Comparison of ENCODE assay signal across 9 cellular contexts in the genomic region with DNA sequence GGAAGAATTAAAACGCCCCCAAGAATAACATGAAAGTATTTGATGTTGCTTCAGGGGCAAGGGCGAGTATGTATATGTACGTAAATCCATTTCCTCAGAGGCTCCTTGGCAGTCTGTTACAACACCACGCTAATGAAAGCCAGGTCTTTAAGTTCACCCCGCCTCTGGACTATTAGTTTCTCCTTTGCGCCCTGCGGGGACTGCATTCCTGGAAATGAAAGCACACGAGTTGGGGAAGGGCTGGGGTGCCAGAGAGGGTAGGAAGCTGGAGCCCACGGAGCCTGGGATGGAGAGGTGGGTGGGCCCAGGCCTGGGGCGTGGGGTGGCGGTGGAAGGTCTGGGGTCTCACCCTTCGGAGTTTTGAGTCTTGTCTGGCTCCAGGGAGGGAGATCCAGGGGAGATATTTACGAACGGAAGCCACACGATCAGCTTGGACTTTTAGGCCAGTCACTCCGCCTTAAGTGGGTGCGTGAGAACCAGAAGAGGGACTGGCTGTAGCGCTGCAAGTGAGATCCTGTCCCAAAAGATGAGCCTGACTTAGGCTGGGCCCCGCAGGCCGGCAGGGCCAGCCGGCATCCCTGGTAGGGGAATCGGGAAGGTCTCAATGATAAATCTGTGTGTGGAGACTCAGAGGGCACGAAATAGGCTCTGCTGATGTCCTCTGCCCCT. TPM values are rescaled to one million over a fixed set of nuclear protein-coding genes. Genes with fewer than 3 reads are reported as not detected.
DNase-seq lines count a peak whose midpoint lies in the region; ATAC-seq and TF ChIP-seq lines count a peak whose summit lies in the region.
"Had no signal": no experiment of that assay in that cellular context is flagged by ENCODE, and none has a peak within 500 bp of the region (broad histone marks: within the 10 kb centered on the region; RNA-seq: fewer than 3 reads in every experiment).

No MANE protein-coding gene starts in this region.

- peaks cover 28% of the 10 kb centered on the region for H3K4me1 Mint-ChIP-seq in activated T-helper 1 cell treated with anti-CD3 and anti-CD28 coated beads, Interleukin-12 subunit alpha, Interleukin-12 subunit beta, Interleukin-2, Interleukin-4 antibody, amounts not matched to agents 30 ng/mL and 10 ng/mL and 1 ng/mL, durations not matched to agents 14 hours and 24 hours and 36 hours (ENCODE audit: low read depth)

- intact Hi-C loops in activated T-helper 1 cell treated with anti-CD3 and anti-CD28 coated beads, Interleukin-12 subunit alpha, Interleukin-12 subunit beta, Interleukin-2, Interleukin-4 antibody, amounts not matched to agents 30 ng/mL and 10 ng/mL and 1 ng/mL, durations not matched to agents 14 hours and 24 hours and 36 hours (cut with micrococcal nuclease) = loop anchor here (10.0 kb wide), 1 partner anchor 618 kb away; a partner anchor contains a TSS

- no peaks in the 10 kb centered on the region for H3K9me3 ChIP-seq in ES-I3 (ENCODE audit: control insufficient read depth, insufficient read depth, low read length)
- no peaks in the 10 kb centered on the region for H3K9me3 ChIP-seq in hepatocyte (ENCODE audit: low read depth)

- peak overlapping the region; percentile 99 for H2AFZ ChIP-seq in hepatocyte

- H3K27me3 Mint-ChIP-seq in activated T-helper 1 cell treated with anti-CD3 and anti-CD28 coated beads, Interleukin-12 subunit alpha, Interleukin-12 subunit beta, Interleukin-2, Interleukin-4 antibody, amounts not matched to agents 30 ng/mL and 10 ng/mL and 1 ng/mL, durations not matched to agents 14 hours and 24 hours and 36 hours (ENCODE audit: insufficient read depth) = peaks cover 4% of the 10 kb centered on the region

- H3K27me3 ChIP-seq in hepatocyte = no peaks in the 10 kb centered on the region

- H3K36me3 Mint-ChIP-seq in activated T-helper 1 cell treated with anti-CD3 and anti-CD28 coated beads, Interleukin-12 subunit alpha, Interleukin-12 subunit beta, Interleukin-2, Interleukin-4 antibody, amounts not matched to agents 30 ng/mL and 10 ng/mL and 1 ng/mL, durations not matched to agents 14 hours and 24 hours and 36 hours (ENCODE audit: low read depth) = peaks cover 5% of the 10 kb centered on the region

- H3K79me2 ChIP-seq in hepatocyte = peaks cover 20% of the 10 kb centered on the region

- ATAC-seq in HG03571 (IDR thresholded peaks at IDR 0.05; ENCODE audit: unreplicated experiment) (no peak), GM18907 (IDR thresholded peaks at IDR 0.05; ENCODE audit: unreplicated experiment) (no peak)

- no peak for DNase-seq in activated T-helper 1 cell treated with anti-CD3 and anti-CD28 coated beads, Interleukin-12 subunit alpha, Interleukin-12 subunit beta, Interleukin-2, Interleukin-4 antibody, amounts not matched to agents 30 ng/mL and 10 ng/mL and 1 ng/mL, durations not matched to agents 14 hours and 24 hours and 36 hours (ENCODE audit: low spot score)
- DNase-seq in hepatocyte (ENCODE audit: low spot score) = peak; percentile 50
- DNase-seq in HPDE6-E6E7 (ENCODE audit: extremely low spot score) = no peak
- DNase-seq in T-helper 9 cell = no peak
- DNase-seq: NCI-H446 treated with DMSO at 0.1 percent for 48 hours had no signal

- 48% methylated on average over 23 of the region's 23 CpGs for WGBS in hepatocyte (ENCODE audit: low lambda C conversion rate, missing lambda C conversion rate)

- peak overlapping the region; percentile 73 for H3K27ac Mint-ChIP-seq in activated T-helper 1 cell treated with anti-CD3 and anti-CD28 coated beads, Interleukin-12 subunit alpha, Interleukin-12 subunit beta, Interleukin-2, Interleukin-4 antibody, amounts not matched to agents 30 ng/mL and 10 ng/mL and 1 ng/mL, durations not matched to agents 14 hours and 24 hours and 36 hours

- TF ChIP-seq CTCF in hepatocyte (IDR thresholded peaks at IDR 0.05; ENCODE audit: poor library complexity) = no peak

- H3K4me2 ChIP-seq in hepatocyte = peak overlapping the region; percentile 96

- peaks cover 7% of the 10 kb centered on the region for H3K4me1 ChIP-seq in ES-I3 (ENCODE audit: insufficient read depth, low read length)
- H3K4me1 ChIP-seq in hepatocyte (ENCODE audit: insufficient read depth) = peaks cover 8% of the 10 kb centered on the region

- peak overlapping the region; percentile 71; the same call in 1 of the 2 replicates for H3K9ac ChIP-seq in ES-I3 (ENCODE audit: low read depth, low read length)

- H3K9me2 ChIP-seq in hepatocyte (replicated peaks; ENCODE audit: insufficient read depth) = no peaks in the 10 kb centered on the region

- H3K36me3 ChIP-seq in ES-I3 (ENCODE audit: insufficient read depth, low read length) = no peaks in the 10 kb centered on the region
- H3K36me3 ChIP-seq in hepatocyte (replicated peaks; ENCODE audit: insufficient read depth, low read depth) = no peaks in the 10 kb centered on the region

- no peaks in the 10 kb centered on the region for H4K20me1 ChIP-seq in hepatocyte (ENCODE audit: insufficient read depth, poor library complexity, severe bottlenecking)

- peak overlapping the region; percentile 79 for H3K4me3 Mint-ChIP-seq in activated T-helper 1 cell treated with anti-CD3 and anti-CD28 coated beads, Interleukin-12 subunit alpha, Interleukin-12 subunit beta, Interleukin-2, Interleukin-4 antibody, amounts not matched to agents 30 ng/mL and 10 ng/mL and 1 ng/mL, durations not matched to agents 14 hours and 24 hours and 36 hours

- H3K4me3 ChIP-seq in hepatocyte (no peak overlapping the region), skin epidermis (no peak overlapping the region)

- peak overlapping the region; percentile 83 for H3K27ac ChIP-seq in hepatocyte
- H3K27ac ChIP-seq in skin epidermis = peak overlapping the region in 15 of 21 experiments; percentile 86 to 98 (median 90)

- no peaks in the 10 kb centered on the region for H3K9me3 Mint-ChIP-seq in activated T-helper 1 cell treated with anti-CD3 and anti-CD28 coated beads, Interleukin-12 subunit alpha, Interleukin-12 subunit beta, Interleukin-2, Interleukin-4 antibody, amounts not matched to agents 30 ng/mL and 10 ng/mL and 1 ng/mL, durations not matched to agents 14 hours and 24 hours and 36 hours

RNA-seq across cellular contexts. Expression of a gene that starts 1.6 kb away (rescaled TPM):
- total RNA-seq in activated T-helper 1 cell treated with anti-CD3 and anti-CD28 coated beads, Interleukin-12 subunit alpha, Interleukin-12 subunit beta, Interleukin-2, Interleukin-4 antibody, amounts not matched to agents 30 ng/mL and 10 ng/mL and 1 ng/mL, durations not matched to agents 14 hours and 24 hours and 36 hours = 14.9 and 15.0 TPM in 2 replicates
- total RNA-seq in hepatocyte = 14.2 and 15.1 TPM in 2 replicates
- 3.2 and 4.9 TPM in 2 replicates for polyA plus RNA-seq in hepatocyte
